31 cellular contexts compared by ENCODE assay signal in genomic region chr5:173507171-173507570, GRCh38.
"Had no signal": no experiment of that assay in that cellular context is flagged by ENCODE, and none has a peak within 500 bp of the region (broad histone marks: within the 10 kb centered on the region; RNA-seq: fewer than 3 reads in every experiment).

No MANE protein-coding gene starts in this region.

- ATAC-seq: activated CD4-positive, alpha-beta T cell treated with anti-CD3 and anti-CD28 coated beads for 36 hours; activated CD8-positive, alpha-beta memory T cell treated with anti-CD3 and anti-CD28 coated beads, Interleukin-2, amount 10 ng/mL, durations not matched to agents 7 days and 5 days; activated CD8-positive, alpha-beta T cell treated with anti-CD3 and anti-CD28 coated beads, Interleukin-2, amount 10 ng/mL, durations not matched to agents 7 days and 5 days; activated naive CD4-positive, alpha-beta T cell treated with anti-CD3 and anti-CD28 coated beads, Interleukin-2, amount 50 U/mL, for 72 hours; body of pancreas had no signal

- H3K27ac ChIP-seq: adrenal gland, body of pancreas, brain microvascular endothelial cell, breast epithelium, VCaP had no signal

- H3K4me3 ChIP-seq: adrenal gland, body of pancreas, breast epithelium had no signal

- DNase-seq: activated B cell treated with CpG ODN at 0.5 μM for 24 hours; activated CD4-positive, alpha-beta memory T cell treated with anti-CD3 and anti-CD28 coated beads, Interleukin-2, amount 10 ng/mL, durations not matched to agents 7 days and 5 days; activated CD4-positive, alpha-beta T cell treated with anti-CD3 and anti-CD28 coated beads for 36 hours; activated CD4-positive, alpha-beta T cell treated with anti-CD3 and anti-CD28 coated beads for 48 hours; activated CD4-positive, alpha-beta T cell treated with anti-CD3 and anti-CD28 coated beads, Interleukin-2, amount 10 ng/mL, durations not matched to agents 7 days and 5 days; activated CD4-positive, alpha-beta T cell treated with anti-CD3 and anti-CD28 coated beads, Interleukin-2, amount 50 U/mL, for 48 hours; activated CD4-positive, CD25-positive, alpha-beta regulatory T cell treated with anti-CD3 and anti-CD28 coated beads, Interleukin-2, amount 50 U/mL, for 72 hours; activated CD8-positive, alpha-beta memory T cell treated with anti-CD3 and anti-CD28 coated beads for 24 hours; activated CD8-positive, alpha-beta memory T cell treated with anti-CD3 and anti-CD28 coated beads, Interleukin-2, amount 10 ng/mL, durations not matched to agents 7 days and 5 days; activated CD8-positive, alpha-beta memory T cell treated with anti-CD3 and anti-CD28 coated beads, Interleukin-2, amount 50 U/mL, for 48 hours; activated CD8-positive, alpha-beta T cell treated with anti-CD3 and anti-CD28 coated beads, Interleukin-2, amount 10 ng/mL, durations not matched to agents 7 days and 5 days; activated effector memory CD4-positive, alpha-beta T cell treated with Interleukin-2 at 50 U/mL for 16 hours; activated gamma-delta T cell treated with Interleukin-2 at 50 U/mL for 16 hours; activated naive CD4-positive, alpha-beta T cell; activated naive CD4-positive, alpha-beta T cell treated with anti-CD3 and anti-CD28 coated beads for 36 hours; activated naive CD4-positive, alpha-beta T cell treated with anti-CD3 and anti-CD28 coated beads, Interleukin-2, amount 50 U/mL, for 16 hours; activated naive CD8-positive, alpha-beta T cell treated with anti-CD3 and anti-CD28 coated beads for 36 hours; activated T-cell treated with anti-CD3 and anti-CD28 coated beads, Interleukin-2, amount 50 U/mL, for 24 hours; activated T-cell treated with anti-CD3 and anti-CD28 coated beads, Interleukin-2, amount 50 U/mL, for 48 hours; adrenal gland; amniotic stem cell; aorta; body of pancreas; brain microvascular endothelial cell; central memory CD4-positive, alpha-beta T cell; T-helper 1 cell; T-helper 2 cell; T-helper 9 cell had no signal

- H3K9me3 ChIP-seq: adrenal gland had no signal

- H3K4me1 ChIP-seq: adrenal gland, breast epithelium had no signal

- H3K36me3 ChIP-seq: adrenal gland, brain microvascular endothelial cell, breast epithelium had no signal

- H3K27me3 ChIP-seq: adrenal gland, body of pancreas, brain microvascular endothelial cell, breast epithelium had no signal
